In genomic region chr4:120053916-120054315, GRCh38 we compare ENCODE assay signal across 10 cellular contexts. TPM values are rescaled to one million over a fixed set of nuclear protein-coding genes. Genes with fewer than 3 reads are reported as not detected.
DNase-seq lines count a peak whose midpoint lies in the region; ATAC-seq and TF ChIP-seq lines count a peak whose summit lies in the region.
"Had no signal": no experiment of that assay in that cellular context is flagged by ENCODE, and none has a peak within 500 bp of the region (broad histone marks: within the 10 kb centered on the region; RNA-seq: fewer than 3 reads in every experiment).

No MANE protein-coding gene starts in this region.

- peak; percentile 64 for ATAC-seq in GM18909 (IDR thresholded peaks at IDR 0.05; ENCODE audit: poor library complexity, unreplicated experiment)
- ATAC-seq in GM21786 (IDR thresholded peaks at IDR 0.05; ENCODE audit: unreplicated experiment) = peak; percentile 62
- ATAC-seq in HG03378 (IDR thresholded peaks at IDR 0.05; ENCODE audit: unreplicated experiment) = peak; percentile 55
- ATAC-seq in esophagus mucosa = no peak
- ATAC-seq: natural killer cell treated with Interleukin-12 subunit alpha and Interleukin-12 subunit beta and Interleukin-15 and Interleukin-18, amount 100 ng/mL, for 72 hours had no signal

- H3K4me1 ChIP-seq in esophagus muscularis mucosa = peaks cover 0 to 61% (median 48%) of the 10 kb centered on the region in 4 donors

- peak overlapping the region; percentile 62 to 69 (median 67) for H3K27ac ChIP-seq in esophagus muscularis mucosa (replicated peaks in 1 of 4)

- intact Hi-C loops in esophagus muscularis mucosa (cut with DNase I) = loop anchor here (5.0 to 10.0 kb wide), 2 partner anchors 559 to 742 kb away; no protein-coding TSS in a partner anchor

- 44% methylated on average over 1 of the region's 1 CpG for WGBS in esophagus muscularis mucosa

- TF ChIP-seq CTCF in esophagus muscularis mucosa (IDR thresholded peaks at IDR 0.05) = no peak

- no peak for TF ChIP-seq POLR2A in esophagus muscularis mucosa (IDR thresholded peaks at IDR 0.05; ENCODE audit: low read depth)

- no peaks in the 10 kb centered on the region for H3K27me3 ChIP-seq in esophagus muscularis mucosa

- no peak overlapping the region for H3K4me3 ChIP-seq in esophagus muscularis mucosa

- no peaks in the 10 kb centered on the region for H3K9me3 ChIP-seq in esophagus muscularis mucosa

- no peaks in the 10 kb centered on the region for H3K36me3 ChIP-seq in esophagus muscularis mucosa

- no peak for TF ChIP-seq EP300 in esophagus muscularis mucosa (IDR thresholded peaks at IDR 0.05)

- no peak for DNase-seq in esophagus muscularis mucosa (ENCODE audit: extremely low spot score)
- DNase-seq in NCI-H748 (lab: John Stamatoyannopoulos, UW; ENCODE audit: unreplicated experiment) = no peak
- no peak for DNase-seq in superior temporal gyrus (ENCODE audit: extremely low spot score)
- no peak for DNase-seq in activated effector memory CD4-positive, alpha-beta T cell treated with anti-CD3 and anti-CD28 coated beads, Interleukin-2, amount 50 U/mL, for 16 hours
- DNase-seq: NCI-H226 had no signal

RNA-seq across cellular contexts. Expression of gene MAD2L1, which starts 12.7 kb away (rescaled TPM):
- total RNA-seq in esophagus muscularis mucosa = 1 to 10 TPM in 2 of 4 donors, under 1 TPM in 2; under 0.01 to 2.1 (median 1.2) TPM
- 12.7 TPM for total RNA-seq in esophagus mucosa
